In genomic region chr19:34996978-34997640, GRCh38 we compare ENCODE assay signal across 11 cellular contexts. TPM values are rescaled to one million over a fixed set of nuclear protein-coding genes. Genes with fewer than 3 reads are reported as not detected.
DNase-seq lines count a peak whose midpoint lies in the region; ATAC-seq and TF ChIP-seq lines count a peak whose summit lies in the region.
"Had no signal": no experiment of that assay in that cellular context is flagged by ENCODE, and none has a peak within 500 bp of the region (broad histone marks: within the 10 kb centered on the region; RNA-seq: fewer than 3 reads in every experiment).

No MANE protein-coding gene starts in this region.

- peak overlapping the region; percentile 97 for H3K27ac ChIP-seq in naive thymus-derived CD4-positive, alpha-beta T cell (ENCODE audit: low read depth, low read length)
- no peak overlapping the region for H3K27ac ChIP-seq in WERI-Rb-1

- peak overlapping the region; percentile 87 for H3K27ac Mint-ChIP-seq in activated naive CD8-positive, alpha-beta T cell treated with anti-CD3 and anti-CD28 coated beads, Interleukin-2, amount 10 ng/mL, durations not matched to agents 7 days and 5 days
- H3K27ac Mint-ChIP-seq in naive thymus-derived CD4-positive, alpha-beta T cell, result peak overlapping the region; percentile 92 to 100 (median 98)

- TF ChIP-seq CTCF in WERI-Rb-1 (IDR thresholded peaks at IDR 0.05; ENCODE audit: low read depth, low read length) (no peak), foreskin fibroblast (IDR thresholded peaks at IDR 0.05; ENCODE audit: low read depth, low read length) (no peak)

- no peaks in the 10 kb centered on the region for H3K27me3 ChIP-seq in naive thymus-derived CD4-positive, alpha-beta T cell (ENCODE audit: control insufficient read depth in 2 of 2, insufficient read depth in 2 of 2, low read length in 2 of 2)
- H3K27me3 ChIP-seq in HAP-1 (ENCODE audit: low read depth), result no peaks in the 10 kb centered on the region
- H3K27me3 ChIP-seq in WERI-Rb-1 (ENCODE audit: insufficient read depth, low read depth, severe bottlenecking), result no peaks in the 10 kb centered on the region

- peaks cover 40% of the 10 kb centered on the region for H3K4me1 Mint-ChIP-seq in activated naive CD8-positive, alpha-beta T cell treated with anti-CD3 and anti-CD28 coated beads, Interleukin-2, amount 10 ng/mL, durations not matched to agents 7 days and 5 days
- peaks cover 37 to 62% (median 55%) of the 10 kb centered on the region in 7 donors for H3K4me1 Mint-ChIP-seq in naive thymus-derived CD4-positive, alpha-beta T cell

- peak overlapping the region; percentile 36 for H3K4me3 ChIP-seq in naive thymus-derived CD4-positive, alpha-beta T cell (ENCODE audit: low read length)
- H3K4me3 ChIP-seq in HAP-1, result no peak overlapping the region
- H3K4me3 ChIP-seq in WERI-Rb-1 (ENCODE audit: low read depth, low read length), result no peak overlapping the region
- no peak overlapping the region for H3K4me3 ChIP-seq in foreskin fibroblast (ENCODE audit: low read depth in 1 of 2, low read length in 2 of 2)

- intact Hi-C loops in naive thymus-derived CD4-positive, alpha-beta T cell (cut with micrococcal nuclease), result loop anchor here in 1 of 2 donors (1.0 to 5.0 kb wide), 4 partner anchors 12 to 215 kb away; no protein-coding TSS in a partner anchor

- ATAC-seq in activated naive CD8-positive, alpha-beta T cell treated with anti-CD3 and anti-CD28 coated beads, Interleukin-2, amount 10 ng/mL, durations not matched to agents 7 days and 5 days (ENCODE audit: low read depth), result peak; percentile 10
- ATAC-seq in naive thymus-derived CD4-positive, alpha-beta T cell, result peak; percentile 48
- no peak for ATAC-seq in GM19023 (IDR thresholded peaks at IDR 0.05; ENCODE audit: unreplicated experiment)

- CTCF ChIA-PET in naive thymus-derived CD4-positive, alpha-beta T cell (lab: Charles Lee), result interaction anchor here (0.8 to 2.1 kb wide), 5 partner anchors 8 to 16 kb away, joined by 3 to 5 read pairs (median 4); no protein-coding TSS in a partner anchor

- H3K4me3 Mint-ChIP-seq in activated naive CD8-positive, alpha-beta T cell treated with anti-CD3 and anti-CD28 coated beads, Interleukin-2, amount 10 ng/mL, durations not matched to agents 7 days and 5 days, result peak overlapping the region; percentile 58
- H3K4me3 Mint-ChIP-seq in naive thymus-derived CD4-positive, alpha-beta T cell, result peak overlapping the region; percentile 73 to 98 (median 84)

- no peaks in the 10 kb centered on the region for H3K27me3 Mint-ChIP-seq in activated naive CD8-positive, alpha-beta T cell treated with anti-CD3 and anti-CD28 coated beads, Interleukin-2, amount 10 ng/mL, durations not matched to agents 7 days and 5 days
- H3K27me3 Mint-ChIP-seq in naive thymus-derived CD4-positive, alpha-beta T cell, result no peaks in the 10 kb centered on the region

- H3K9me3 ChIP-seq in naive thymus-derived CD4-positive, alpha-beta T cell (ENCODE audit: control insufficient read depth in 2 of 3, low read length in 3 of 3), result no peaks in the 10 kb centered on the region
- no peaks in the 10 kb centered on the region for H3K9me3 ChIP-seq in HAP-1
- H3K9me3 ChIP-seq in WERI-Rb-1 (ENCODE audit: severe bottlenecking), result peaks cover 8% of the 10 kb centered on the region

- peaks cover 0 to 5% (median 0%) of the 10 kb centered on the region in 3 experiments for H3K36me3 ChIP-seq in naive thymus-derived CD4-positive, alpha-beta T cell (ENCODE audit: control insufficient read depth in 2 of 3, insufficient read depth in 3 of 3, low read length in 3 of 3)
- H3K36me3 ChIP-seq in HAP-1 (replicated peaks) (peaks cover 5% of the 10 kb centered on the region), WERI-Rb-1 (peaks cover 5% of the 10 kb centered on the region)

- POLR2A ChIA-PET in activated naive CD8-positive, alpha-beta T cell treated with anti-CD3 and anti-CD28 coated beads, Interleukin-2, amount 10 ng/mL, durations not matched to agents 7 days and 5 days (lab: Charles Lee), result interaction anchor here (0.5 to 2.7 kb wide), 7 partner anchors 8 to 701 kb away, joined by 3 to 10 read pairs (median 5); partner anchors contain the start of gene FXYD5
- POLR2A ChIA-PET in naive thymus-derived CD4-positive, alpha-beta T cell (lab: Charles Lee), result interaction anchor here (0.7 to 10.7 kb wide), 6 partner anchors 12 to 173 kb away, joined by 5 to 237 read pairs (median 16); no protein-coding TSS in a partner anchor

- H3K9me3 Mint-ChIP-seq in activated naive CD8-positive, alpha-beta T cell treated with anti-CD3 and anti-CD28 coated beads, Interleukin-2, amount 10 ng/mL, durations not matched to agents 7 days and 5 days, result no peaks in the 10 kb centered on the region
- peaks cover 0 to 4% (median 0%) of the 10 kb centered on the region in 11 donors for H3K9me3 Mint-ChIP-seq in naive thymus-derived CD4-positive, alpha-beta T cell

- DNase-seq in stimulated activated naive CD4-positive, alpha-beta T cell (lab: John Stamatoyannopoulos, UW), result peak in 5 of 6 experiments; percentile 17 to 88 (median 72)
- DNase-seq in stimulated activated naive CD4-positive, alpha-beta T cell treated with Interleukin-2 at 50 U/mL for 16 hours (lab: John Stamatoyannopoulos, UW), result no peak
- DNase-seq in activated naive CD8-positive, alpha-beta T cell treated with anti-CD3 and anti-CD28 coated beads, Interleukin-2, amount 10 ng/mL, durations not matched to agents 7 days and 5 days, result no peak
- peak in 7 of 9 donors; percentile 62 to 82 (median 76) for DNase-seq in naive thymus-derived CD4-positive, alpha-beta T cell
- no peak for DNase-seq in HAP-1 (ENCODE audit: low spot score in 2 of 2)
- DNase-seq in WERI-Rb-1, result no peak
- no peak for DNase-seq in foreskin fibroblast
- DNase-seq: COR-L47 had no signal

- in situ Hi-C loops in HAP-1 (cut with MboI; ENCODE audit: low sequenced_read_pairs), result no loop called here

- peaks cover 50 to 51% of the 10 kb centered on the region in 2 donors for H3K4me1 ChIP-seq in naive thymus-derived CD4-positive, alpha-beta T cell (ENCODE audit: control insufficient read depth in 2 of 2, insufficient read depth in 2 of 2, low read length in 2 of 2)
- H3K4me1 ChIP-seq in HAP-1, result peaks cover 12% of the 10 kb centered on the region

- peaks cover 13% of the 10 kb centered on the region for H3K36me3 Mint-ChIP-seq in activated naive CD8-positive, alpha-beta T cell treated with anti-CD3 and anti-CD28 coated beads, Interleukin-2, amount 10 ng/mL, durations not matched to agents 7 days and 5 days
- peaks cover 4 to 10% (median 6%) of the 10 kb centered on the region in 5 donors for H3K36me3 Mint-ChIP-seq in naive thymus-derived CD4-positive, alpha-beta T cell

RNA-seq across cellular contexts. Expression of gene GRAMD1A, which starts 3.0 kb away (rescaled TPM):
- total RNA-seq in activated naive CD8-positive, alpha-beta T cell treated with anti-CD3 and anti-CD28 coated beads, Interleukin-2, amount 10 ng/mL, durations not matched to agents 7 days and 5 days, result 100 to 1,000 TPM; 173 to 187 TPM
- 100 to 1,000 TPM in 4 of 5 experiments, 10 to 100 TPM in 1; 90.1 to 286 (median 253) TPM for total RNA-seq in naive thymus-derived CD4-positive, alpha-beta T cell
- polyA plus RNA-seq in naive thymus-derived CD4-positive, alpha-beta T cell, result 10 to 100 TPM; 33.6 to 74.9 TPM

RNA-seq across cellular contexts. Expression of gene ZNF792, which starts 33.1 kb away (rescaled TPM):
- total RNA-seq in activated naive CD8-positive, alpha-beta T cell treated with anti-CD3 and anti-CD28 coated beads, Interleukin-2, amount 10 ng/mL, durations not matched to agents 7 days and 5 days, result 10 to 100 TPM; 21.4 to 24.9 TPM
- 10 to 100 TPM; 11.0 to 33.9 (median 14.7) TPM for total RNA-seq in naive thymus-derived CD4-positive, alpha-beta T cell
- polyA plus RNA-seq in naive thymus-derived CD4-positive, alpha-beta T cell, result 10 to 100 TPM; 18.3 to 23.5 TPM

RNA-seq across cellular contexts. Expression of gene SCN1B, which starts 33.2 kb away (rescaled TPM):
- 1 to 10 TPM in 1 of 2 experiments, under 1 TPM in 1; 0.85 to 1.2 TPM for total RNA-seq in activated naive CD8-positive, alpha-beta T cell treated with anti-CD3 and anti-CD28 coated beads, Interleukin-2, amount 10 ng/mL, durations not matched to agents 7 days and 5 days
- total RNA-seq in naive thymus-derived CD4-positive, alpha-beta T cell, result 1 to 10 TPM in 4 of 5 experiments, under 1 TPM in 1; 0.48 to 1.9 (median 1.8) TPM
- under 1 TPM in 1 of 2 donors, not detected in 1; 0.23 TPM for polyA plus RNA-seq in naive thymus-derived CD4-positive, alpha-beta T cell

RNA-seq across cellular contexts. Expression of gene HPN, which starts 44.4 kb away (rescaled TPM):
- under 1 TPM in 1 of 2 experiments, not detected in 1; 0.20 TPM for total RNA-seq in activated naive CD8-positive, alpha-beta T cell treated with anti-CD3 and anti-CD28 coated beads, Interleukin-2, amount 10 ng/mL, durations not matched to agents 7 days and 5 days
- total RNA-seq in naive thymus-derived CD4-positive, alpha-beta T cell, result not detected
- polyA plus RNA-seq in naive thymus-derived CD4-positive, alpha-beta T cell, result not detected
- total RNA-seq: dermis microvascular lymphatic vessel endothelial cell, MCF 10A had no signal

Comparison
In these comparisons a context has a peak if more than half of its experiments do, and no peak if none do; other contexts are left out.
1. DNase-seq: peak in stimulated activated naive CD4-positive, alpha-beta T cell (5 of 6) and naive thymus-derived CD4-positive, alpha-beta T cell (7 of 9); none in stimulated activated naive CD4-positive, alpha-beta T cell treated with Interleukin-2 at 50 U/mL for 16 hours (single experiment), activated naive CD8-positive, alpha-beta T cell treated with anti-CD3 and anti-CD28 coated beads, Interleukin-2, amount 10 ng/mL, durations not matched to agents 7 days and 5 days (single experiment), HAP-1 (0 of 2), WERI-Rb-1 (single experiment) and foreskin fibroblast (0 of 2).